Comparison of ENCODE assay signal across 10 cellular contexts in the genomic region with DNA sequence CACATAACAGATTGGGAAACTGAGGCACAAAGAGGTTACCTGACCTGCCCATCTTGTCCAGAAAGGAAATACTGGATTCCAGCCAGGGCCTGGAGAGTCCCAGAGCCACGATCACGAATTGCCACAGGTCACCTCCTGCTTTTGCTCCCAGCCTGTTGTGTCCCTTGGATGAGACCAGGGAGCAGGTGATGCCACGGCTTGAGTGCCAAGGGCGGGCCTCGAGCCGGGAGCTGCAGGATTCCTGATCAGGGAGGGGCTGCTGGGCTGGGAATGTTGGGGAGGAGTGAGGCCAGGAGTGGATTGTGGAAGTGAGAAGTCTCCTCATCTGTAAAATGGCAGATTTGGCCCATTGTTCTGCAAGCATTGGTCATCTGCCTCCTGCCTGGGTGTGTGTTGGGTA. TPM values are rescaled to one million over a fixed set of nuclear protein-coding genes. Genes with fewer than 3 reads are reported as not detected.
A peak's percentile ranks its signal among the peaks of the same experiment; 100 is the strongest.
DNase-seq lines count a peak whose midpoint lies in the region; ATAC-seq and TF ChIP-seq lines count a peak whose summit lies in the region.
"Had no signal": no experiment of that assay in that cellular context is flagged by ENCODE, and none has a peak within 500 bp of the region (broad histone marks: within the 10 kb centered on the region; RNA-seq: fewer than 3 reads in every experiment).

No MANE protein-coding gene starts in this region.

- ATAC-seq in activated T-cell treated with anti-CD3 and anti-CD28 coated beads, Interleukin-2, amount 50 U/mL, for 4 hours, result no peak
- ATAC-seq in activated B cell treated with CpG ODN at 0.5 μM for 24 hours (ENCODE audit: low read depth) (no peak), GM18909 (IDR thresholded peaks at IDR 0.05; ENCODE audit: poor library complexity, unreplicated experiment) (no peak), GM21576 (IDR thresholded peaks at IDR 0.05; ENCODE audit: unreplicated experiment) (no peak)

- peak overlapping the region; percentile 87 for H3K27ac ChIP-seq in layer of hippocampus (ENCODE audit: low read depth, low read length)
- peak overlapping the region; percentile 88 to 94 (median 92) for H3K27ac ChIP-seq in stomach

- CTCF ChIA-PET in activated B cell treated with CpG ODN at 0.5 μM for 24 hours (lab: Charles Lee), result no interaction called here

- H3K4me1 Mint-ChIP-seq in activated T-cell treated with anti-CD3 and anti-CD28 coated beads, Interleukin-2, amount 50 U/mL, for 24 hours (ENCODE audit: low read depth), result peaks cover 77% of the 10 kb centered on the region
- H3K4me1 Mint-ChIP-seq in activated T-cell treated with anti-CD3 and anti-CD28 coated beads, Interleukin-2, amount 50 U/mL, for 4 hours (ENCODE audit: low read depth), result peaks cover 77% of the 10 kb centered on the region
- peaks cover 80% of the 10 kb centered on the region for H3K4me1 Mint-ChIP-seq in activated B cell treated with CpG ODN at 0.5 μM for 24 hours

- TF ChIP-seq CTCF in activated B cell treated with CpG ODN at 0.5 μM for 24 hours (IDR thresholded peaks at IDR 0.05) (no peak), stomach (IDR thresholded peaks at IDR 0.05) (no peak)

- no peak for TF ChIP-seq EP300 in stomach (IDR thresholded peaks at IDR 0.05)

- no peaks in the 10 kb centered on the region for H3K27me3 Mint-ChIP-seq in activated T-cell treated with anti-CD3 and anti-CD28 coated beads, Interleukin-2, amount 50 U/mL, for 24 hours
- no peaks in the 10 kb centered on the region for H3K27me3 Mint-ChIP-seq in activated T-cell treated with anti-CD3 and anti-CD28 coated beads, Interleukin-2, amount 50 U/mL, for 4 hours (ENCODE audit: low read depth)
- H3K27me3 Mint-ChIP-seq in activated B cell treated with CpG ODN at 0.5 μM for 24 hours, result no peaks in the 10 kb centered on the region

- H3K36me3 Mint-ChIP-seq in activated T-cell treated with anti-CD3 and anti-CD28 coated beads, Interleukin-2, amount 50 U/mL, for 24 hours (ENCODE audit: low read depth), result peaks cover 5% of the 10 kb centered on the region
- H3K36me3 Mint-ChIP-seq in activated T-cell treated with anti-CD3 and anti-CD28 coated beads, Interleukin-2, amount 50 U/mL, for 4 hours (ENCODE audit: insufficient read depth), result no peaks in the 10 kb centered on the region
- H3K36me3 Mint-ChIP-seq in activated B cell treated with CpG ODN at 0.5 μM for 24 hours (ENCODE audit: low read depth), result peaks cover 19% of the 10 kb centered on the region

- peak overlapping the region; percentile 89 for H3K27ac Mint-ChIP-seq in activated T-cell treated with anti-CD3 and anti-CD28 coated beads, Interleukin-2, amount 50 U/mL, for 24 hours
- H3K27ac Mint-ChIP-seq in activated B cell treated with CpG ODN at 0.5 μM for 24 hours, result peak overlapping the region; percentile 35

- H3K4me3 Mint-ChIP-seq in activated T-cell treated with anti-CD3 and anti-CD28 coated beads, Interleukin-2, amount 50 U/mL, for 24 hours, result no peak overlapping the region
- no peak overlapping the region for H3K4me3 Mint-ChIP-seq in activated T-cell treated with anti-CD3 and anti-CD28 coated beads, Interleukin-2, amount 50 U/mL, for 4 hours
- H3K4me3 Mint-ChIP-seq in activated B cell treated with CpG ODN at 0.5 μM for 24 hours, result no peak overlapping the region

- no peaks in the 10 kb centered on the region for H3K9me3 ChIP-seq in stomach

- WGBS in stomach, 5 donors, result 26 to 39% (median 29%) methylated on average over 6 of the region's 6 CpGs

- intact Hi-C loops in activated B cell treated with CpG ODN at 0.5 μM for 24 hours (cut with micrococcal nuclease) (no loop called here), stomach (cut with DNase I; ENCODE audit: low total_unique reads) (no loop called here)

- H3K4me3 ChIP-seq in stomach, result peak overlapping the region in 1 of 4 donors; percentile 1

- no peaks in the 10 kb centered on the region for H3K27me3 ChIP-seq in layer of hippocampus (ENCODE audit: control insufficient read depth, insufficient read depth, low read length)
- no peaks in the 10 kb centered on the region for H3K27me3 ChIP-seq in stomach

- peaks cover 88 to 99% (median 94%) of the 10 kb centered on the region in 4 donors for H3K4me1 ChIP-seq in stomach

- no peaks in the 10 kb centered on the region for H3K9me3 Mint-ChIP-seq in activated T-cell treated with anti-CD3 and anti-CD28 coated beads, Interleukin-2, amount 50 U/mL, for 24 hours
- H3K9me3 Mint-ChIP-seq in activated T-cell treated with anti-CD3 and anti-CD28 coated beads, Interleukin-2, amount 50 U/mL, for 4 hours, result no peaks in the 10 kb centered on the region
- H3K9me3 Mint-ChIP-seq in activated B cell treated with CpG ODN at 0.5 μM for 24 hours, result no peaks in the 10 kb centered on the region

- POLR2A ChIA-PET in activated B cell treated with CpG ODN at 0.5 μM for 24 hours (lab: Charles Lee), result no interaction called here

- TF ChIP-seq POLR2A in stomach (IDR thresholded peaks at IDR 0.05), result no peak

- no peak for DNase-seq in activated T-cell treated with anti-CD3 and anti-CD28 coated beads, Interleukin-2, amount 50 U/mL, for 24 hours
- DNase-seq in activated T-cell treated with anti-CD3 and anti-CD28 coated beads, Interleukin-2, amount 50 U/mL, for 4 hours, result no peak
- DNase-seq in activated B cell treated with CpG ODN at 0.5 μM for 24 hours (no peak), stomach (peak; percentile 58), NAMALWA (ENCODE audit: low spot score) (no peak)
- DNase-seq: activated CD8-positive, alpha-beta memory T cell treated with anti-CD3 and anti-CD28 coated beads, Interleukin-2, amount 50 U/mL, for 48 hours; KG1 had no signal

- no peaks in the 10 kb centered on the region for H3K36me3 ChIP-seq in stomach

RNA-seq across cellular contexts. Expression of a gene that starts 29.4 kb away (rescaled TPM):
- total RNA-seq in activated T-cell treated with anti-CD3 and anti-CD28 coated beads, Interleukin-2, amount 50 U/mL, for 4 hours, result 100 to 1,000 TPM; 152 to 161 (median 158) TPM
- total RNA-seq in activated B cell treated with CpG ODN at 0.5 μM for 24 hours (220 and 257 TPM in 2 replicates), stomach (100 to 1,000 TPM; 270 to 541 (median 289) TPM)
- polyA plus RNA-seq in stomach, result 100 to 1,000 TPM in 1 of 3 donors, 10 to 100 TPM in 2; 77.8 to 130 (median 83.6) TPM

RNA-seq across cellular contexts. Expression of a gene that starts 46.0 kb away (rescaled TPM):
- total RNA-seq in activated T-cell treated with anti-CD3 and anti-CD28 coated beads, Interleukin-2, amount 50 U/mL, for 4 hours, result 100 to 1,000 TPM; 117 to 122 (median 120) TPM
- 69.4 and 74.9 TPM in 2 replicates for total RNA-seq in activated B cell treated with CpG ODN at 0.5 μM for 24 hours
- total RNA-seq in stomach, result 100 to 1,000 TPM in 2 of 5 donors, 10 to 100 TPM in 3; 21.7 to 104 (median 66.5) TPM
- polyA plus RNA-seq in stomach, result 100 to 1,000 TPM; 113 to 153 (median 115) TPM
